Comparison of ENCODE assay signal across 26 cellular contexts in the genomic region with DNA sequence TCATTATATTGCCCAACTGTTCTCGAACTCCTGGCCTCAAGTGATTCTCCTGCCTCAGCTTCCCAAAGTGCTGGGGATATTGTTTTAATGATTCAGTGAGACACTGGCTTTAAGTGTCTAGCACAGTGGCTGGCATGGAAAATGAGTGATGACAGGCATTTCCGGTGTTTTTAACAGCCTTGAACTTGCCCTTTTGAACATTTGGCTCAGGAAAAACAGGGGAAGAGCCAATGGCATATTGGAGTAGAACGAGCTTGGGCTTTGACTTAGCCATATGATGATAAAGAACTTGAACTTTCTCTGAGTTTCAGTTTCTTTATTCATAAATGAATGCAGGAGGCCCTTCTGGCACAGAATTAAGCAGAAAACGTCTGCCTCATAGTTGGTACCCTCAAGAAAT.
"Had no signal": no experiment of that assay in that cellular context is flagged by ENCODE, and none has a peak within 500 bp of the region (broad histone marks: within the 10 kb centered on the region; RNA-seq: fewer than 3 reads in every experiment).

No MANE protein-coding gene starts in this region.

- H3K9me3 ChIP-seq: gastrocnemius medialis, lower lobe of right lung, neutrophil, pancreas, suprapubic skin, transverse colon, upper lobe of right lung, vagina had no signal

- H3K4me2 ChIP-seq: smooth muscle cell had no signal

- H3K27me3 ChIP-seq: dorsolateral prefrontal cortex, gastrocnemius medialis, neutrophil, pancreas, suprapubic skin, transverse colon, upper lobe of right lung, vagina had no signal

- H3K4me1 ChIP-seq: gastrocnemius medialis, lower lobe of right lung, pancreas, suprapubic skin, transverse colon, upper lobe of right lung, vagina had no signal

- FAIRE-seq: keratinocyte, pancreas had no signal

- H3K36me3 ChIP-seq: gastrocnemius medialis, lower lobe of right lung, neutrophil, pancreas, suprapubic skin, transverse colon, upper lobe of right lung, vagina had no signal

- ATAC-seq: esophagus mucosa; gastrocnemius medialis; left ventricle myocardium superior; lower lobe of right lung; natural killer cell; pancreas; sciatic nerve; stimulated activated naive CD8-positive, alpha-beta T cell treated with anti-CD3 and anti-CD28 coated beads, Interleukin-15, amount 100 ng/mL, for 72 hours; upper lobe of right lung had no signal

- H3K4me3 ChIP-seq: coronary artery, dorsolateral prefrontal cortex, gastrocnemius medialis, lower lobe of right lung, pancreas, smooth muscle cell, suprapubic skin, transverse colon, upper lobe of right lung, vagina had no signal

- H3K27ac ChIP-seq: coronary artery, dorsolateral prefrontal cortex, epithelial cell of prostate, gastrocnemius medialis, lower lobe of right lung, neutrophil, pancreas, suprapubic skin, transverse colon, upper lobe of right lung, vagina had no signal

- DNase-seq: dorsolateral prefrontal cortex; effector CD4-positive, alpha-beta T cell; foreskin fibroblast; gastrocnemius medialis; head of caudate nucleus; left ventricle myocardium superior; lower lobe of right lung; natural killer cell; pancreas; stimulated activated CD4-positive, alpha-beta T cell treated with anti-CD3 and anti-CD28 coated beads, Interleukin-12 subunit alpha, Interleukin-12 subunit beta, amount 100 ng/mL, for 4 hours; stimulated activated CD4-positive, alpha-beta T cell treated with anti-CD3 and anti-CD28 coated beads, Interleukin-1b, Interleukin-23, amount 100 ng/mL, for 48 hours; stimulated activated CD4-positive, alpha-beta T cell treated with anti-CD3 and anti-CD28 coated beads, Interleukin-4, amount 100 ng/mL, for 1 hour; stimulated activated CD8-positive, alpha-beta memory T cell treated with anti-CD3 and anti-CD28 coated beads, Interleukin-4, amount 100 ng/mL, for 48 hours; stimulated activated naive CD4-positive, alpha-beta T cell; stimulated activated naive CD8-positive, alpha-beta T cell treated with anti-CD3 and anti-CD28 coated beads, Interleukin-15, amount 100 ng/mL, for 72 hours; transverse colon; upper lobe of right lung had no signal
